ENCODE assay signal across 2 cellular contexts in genomic region chr6:154289818-154290508, GRCh38.
TF ChIP-seq lines count a peak whose summit lies in the region.

No MANE protein-coding gene starts in this region.

TF ChIP-seq in HepG2, 621 proteins besides CTCF, POLR2A, EP300 and RAD21:
- TF ChIP-seq HINFP (CRISPR knock-in tag; IDR thresholded peaks at IDR 0.05; ENCODE audit: low read depth) (no peak), SPEN (CRISPR knock-in tag; IDR thresholded peaks at IDR 0.05; ENCODE audit: low read depth) (no peak), MXD4 (CRISPR knock-in tag; IDR thresholded peaks at IDR 0.05) (no peak), ZNF33B (CRISPR knock-in tag; IDR thresholded peaks at IDR 0.05) (no peak), MAX (IDR thresholded peaks at IDR 0.05) (no peak), ZBTB21 (CRISPR knock-in tag; IDR thresholded peaks at IDR 0.05) (no peak), HOXA3 (CRISPR knock-in tag; IDR thresholded peaks at IDR 0.05) (no peak), ZNF205 (CRISPR knock-in tag; IDR thresholded peaks at IDR 0.05) (no peak), YY1 (IDR thresholded peaks at IDR 0.05; ENCODE audit: insufficient read depth, insufficient replicate concordance, low read depth, low read length) (no peak), CENPX (CRISPR knock-in tag; IDR thresholded peaks at IDR 0.05) (no peak), ZNF367 (CRISPR knock-in tag; IDR thresholded peaks at IDR 0.05; ENCODE audit: borderline replicate concordance) (no peak), ZNF557 (CRISPR knock-in tag; IDR thresholded peaks at IDR 0.05) (no peak), SNAPC5 (CRISPR knock-in tag; IDR thresholded peaks at IDR 0.05; ENCODE audit: borderline replicate concordance) (no peak), DMAP1 (CRISPR knock-in tag; IDR thresholded peaks at IDR 0.05) (no peak)
- TF ChIP-seq, protein P1, sequence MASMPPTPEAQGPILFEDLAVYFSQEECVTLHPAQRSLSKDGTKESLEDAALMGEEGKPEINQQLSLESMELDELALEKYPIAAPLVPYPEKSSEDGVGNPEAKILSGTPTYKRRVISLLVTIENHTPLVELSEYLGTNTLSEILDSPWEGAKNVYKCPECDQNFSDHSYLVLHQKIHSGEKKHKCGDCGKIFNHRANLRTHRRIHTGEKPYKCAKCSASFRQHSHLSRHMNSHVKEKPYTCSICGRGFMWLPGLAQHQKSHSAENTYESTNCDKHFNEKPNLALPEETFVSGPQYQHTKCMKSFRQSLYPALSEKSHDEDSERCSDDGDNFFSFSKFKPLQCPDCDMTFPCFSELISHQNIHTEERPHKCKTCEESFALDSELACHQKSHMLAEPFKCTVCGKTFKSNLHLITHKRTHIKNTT (CRISPR knock-in tag; IDR thresholded peaks at IDR 0.05) = no peak
- TF ChIP-seq, protein P2, sequence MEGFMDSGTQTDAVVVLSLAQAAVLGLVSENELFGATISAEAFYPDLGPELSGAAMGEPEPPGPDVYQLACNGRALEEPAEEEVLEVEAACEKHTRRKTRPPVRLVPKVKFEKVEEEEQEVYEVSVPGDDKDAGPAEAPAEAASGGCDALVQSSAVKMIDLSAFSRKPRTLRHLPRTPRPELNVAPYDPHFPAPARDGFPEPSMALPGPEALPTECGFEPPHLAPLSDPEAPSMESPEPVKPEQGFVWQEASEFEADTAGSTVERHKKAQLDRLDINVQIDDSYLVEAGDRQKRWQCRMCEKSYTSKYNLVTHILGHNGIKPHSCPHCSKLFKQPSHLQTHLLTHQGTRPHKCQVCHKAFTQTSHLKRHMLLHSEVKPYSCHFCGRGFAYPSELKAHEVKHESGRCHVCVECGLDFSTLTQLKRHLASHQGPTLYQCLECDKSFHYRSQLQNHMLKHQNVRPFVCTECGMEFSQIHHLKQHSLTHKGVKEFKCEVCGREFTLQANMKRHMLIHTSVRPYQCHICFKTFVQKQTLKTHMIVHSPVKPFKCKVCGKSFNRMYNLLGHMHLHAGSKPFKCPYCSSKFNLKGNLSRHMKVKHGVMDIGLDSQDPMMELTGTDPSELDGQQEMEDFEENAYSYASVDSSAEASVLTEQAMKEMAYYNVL (CRISPR knock-in tag; IDR thresholded peaks at IDR 0.05; ENCODE audit: borderline replicate concordance) = no peak
- TF ChIP-seq, protein P3, sequence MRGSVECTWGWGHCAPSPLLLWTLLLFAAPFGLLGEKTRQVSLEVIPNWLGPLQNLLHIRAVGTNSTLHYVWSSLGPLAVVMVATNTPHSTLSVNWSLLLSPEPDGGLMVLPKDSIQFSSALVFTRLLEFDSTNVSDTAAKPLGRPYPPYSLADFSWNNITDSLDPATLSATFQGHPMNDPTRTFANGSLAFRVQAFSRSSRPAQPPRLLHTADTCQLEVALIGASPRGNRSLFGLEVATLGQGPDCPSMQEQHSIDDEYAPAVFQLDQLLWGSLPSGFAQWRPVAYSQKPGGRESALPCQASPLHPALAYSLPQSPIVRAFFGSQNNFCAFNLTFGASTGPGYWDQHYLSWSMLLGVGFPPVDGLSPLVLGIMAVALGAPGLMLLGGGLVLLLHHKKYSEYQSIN (CRISPR knock-in tag; IDR thresholded peaks at IDR 0.05; ENCODE audit: borderline replicate concordance) = no peak

TF ChIP-seq in HEK293, 187 proteins besides CTCF, POLR2A, EP300 and RAD21:
- TF ChIP-seq ELK4 (IDR thresholded peaks at IDR 0.05; ENCODE audit: borderline replicate concordance, low read depth, low read length) (no peak), PRDM1 (tag by site-specific recombination; IDR thresholded peaks at IDR 0.05) (no peak), SETDB1 (IDR thresholded peaks at IDR 0.05; ENCODE audit: insufficient read length, low read length) (peak; percentile 63), ZBTB48 (tag by site-specific recombination; IDR thresholded peaks at IDR 0.05) (no peak), SP3 (tag by site-specific recombination; IDR thresholded peaks at IDR 0.05) (no peak)
